Comparison of ENCODE assay signal across 1 cellular context in the genomic region with DNA sequence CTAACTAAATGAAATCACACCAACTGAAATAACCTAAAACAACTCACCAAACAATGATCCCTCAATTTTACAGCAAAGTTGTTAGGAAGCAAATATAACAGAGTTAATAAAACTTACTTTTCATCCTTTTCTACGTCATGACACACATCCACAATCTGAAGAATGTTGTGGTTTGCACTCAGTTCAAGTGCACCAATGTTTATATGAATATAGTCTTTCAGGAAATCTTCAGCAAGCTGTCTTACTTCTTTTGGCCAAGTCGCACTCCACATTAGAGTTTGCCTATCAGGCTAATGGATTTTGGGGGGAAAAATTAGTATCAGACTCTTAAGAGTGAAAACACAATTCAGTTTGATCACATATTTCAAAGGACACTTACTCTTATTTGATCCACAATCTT.
TF ChIP-seq lines count a peak whose summit lies in the region.

No MANE protein-coding gene starts in this region.

TF ChIP-seq in HCT116, 20 proteins besides CTCF, POLR2A, EP300 and RAD21:
- 0 out of 2 replicates have a peak, but pooled peaks have one; percentile 1 for TF ChIP-seq POLR2AphosphoS5 (IDR thresholded peaks at IDR 0.05; ENCODE audit: low read depth, low read length)
- no peak for TF ChIP-seq EZH2 (IDR thresholded peaks at IDR 0.05)
- TF ChIP-seq FOSL1 (IDR thresholded peaks at IDR 0.05; ENCODE audit: low read depth) = no peak
- TF ChIP-seq, protein P1, sequence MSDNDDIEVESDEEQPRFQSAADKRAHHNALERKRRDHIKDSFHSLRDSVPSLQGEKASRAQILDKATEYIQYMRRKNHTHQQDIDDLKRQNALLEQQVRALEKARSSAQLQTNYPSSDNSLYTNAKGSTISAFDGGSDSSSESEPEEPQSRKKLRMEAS (IDR thresholded peaks at IDR 0.05) = no peak
TF ChIP-seq in HCT116: peak in this region for 1.
